Comparison of ENCODE assay signal across 8 cellular contexts in the genomic region with DNA sequence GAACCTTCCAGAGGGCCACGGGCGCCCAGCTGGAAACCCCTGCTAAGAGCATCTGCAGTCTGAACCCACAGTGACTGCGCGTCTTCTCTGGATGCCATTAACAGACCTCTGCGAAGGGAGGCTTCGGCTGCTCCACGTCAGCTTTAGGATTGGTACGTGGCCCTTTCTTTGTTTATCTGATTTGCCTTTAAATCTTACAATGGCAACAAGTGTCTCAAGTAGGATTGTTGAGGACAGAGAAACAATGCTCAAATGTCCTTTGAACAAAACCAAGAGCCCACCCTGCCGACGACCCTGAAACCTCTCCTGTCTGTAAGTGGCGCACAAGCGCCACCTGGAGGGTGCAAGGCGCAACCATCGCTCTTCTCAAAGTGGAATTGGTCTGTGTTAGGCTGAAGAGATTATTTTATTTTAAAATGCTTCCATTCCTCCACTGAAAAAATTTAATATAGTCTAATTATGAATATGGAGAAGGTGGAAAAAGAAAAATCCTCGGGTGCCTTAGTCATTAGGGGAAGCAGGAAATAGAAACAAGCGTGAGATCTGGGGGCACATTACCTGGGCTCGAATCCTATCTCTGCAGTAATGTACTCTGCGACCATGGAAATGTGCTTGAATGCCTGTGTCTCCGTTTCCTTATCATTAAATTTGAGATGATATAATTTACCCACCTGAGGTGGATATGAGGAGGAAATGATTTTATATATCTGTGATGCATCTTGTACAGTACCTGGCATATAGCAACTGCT.
A peak's percentile ranks its signal among the peaks of the same experiment; 100 is the strongest.
DNase-seq lines count a peak whose midpoint lies in the region; ATAC-seq and TF ChIP-seq lines count a peak whose summit lies in the region.

No MANE protein-coding gene starts in this region.

- H3K4me3 ChIP-seq in fibroblast of the aortic adventitia (ENCODE audit: low read depth, low read length) (peak overlapping the region; percentile 51), neural cell (ENCODE audit: low read length) (no peak overlapping the region)

- H2AFZ ChIP-seq in neural cell (ENCODE audit: low read depth, low read length), result no peak overlapping the region

- H4K20me1 ChIP-seq in neural cell (ENCODE audit: insufficient read depth), result no peaks in the 10 kb centered on the region

- TF ChIP-seq CTCF in fibroblast of the aortic adventitia (IDR thresholded peaks at IDR 0.05; ENCODE audit: insufficient read depth, low read length) (peak; percentile 92), neural cell (IDR thresholded peaks at IDR 0.05; ENCODE audit: poor library complexity, severe bottlenecking) (peak; percentile 75)

- no peak overlapping the region for H3K9ac ChIP-seq in neural cell (ENCODE audit: low read length)

- H3K36me3 ChIP-seq in neural cell (ENCODE audit: insufficient read depth, low read length), result no peaks in the 10 kb centered on the region

- H3F3A ChIP-seq in neural cell (ENCODE audit: insufficient read depth, low read length, poor library complexity, severe bottlenecking), result no peaks in the 10 kb centered on the region

- H3K4me1 Mint-ChIP-seq in activated CD8-positive, alpha-beta T cell treated with anti-CD3 and anti-CD28 coated beads, Interleukin-2, amount 10 ng/mL, durations not matched to agents 7 days and 5 days (ENCODE audit: low read depth), result peaks cover 10% of the 10 kb centered on the region

- H3K27ac ChIP-seq in neural cell (ENCODE audit: low read length), result no peak overlapping the region

- H3K36me3 Mint-ChIP-seq in activated CD8-positive, alpha-beta T cell treated with anti-CD3 and anti-CD28 coated beads, Interleukin-2, amount 10 ng/mL, durations not matched to agents 7 days and 5 days (ENCODE audit: low read depth), result no peaks in the 10 kb centered on the region

- H3K9me3 Mint-ChIP-seq in activated CD8-positive, alpha-beta T cell treated with anti-CD3 and anti-CD28 coated beads, Interleukin-2, amount 10 ng/mL, durations not matched to agents 7 days and 5 days (ENCODE audit: insufficient read depth), result no peaks in the 10 kb centered on the region

- no peak for TF ChIP-seq EP300 in neural cell (conservative IDR thresholded peaks at IDR 0.05; ENCODE audit: poor library complexity, severe bottlenecking)

- H3K79me2 ChIP-seq in neural cell (replicated peaks; ENCODE audit: insufficient read depth, low read length), result no peaks in the 10 kb centered on the region

- no peaks in the 10 kb centered on the region for H3K27me3 ChIP-seq in neural cell (ENCODE audit: insufficient read depth, low read depth, low read length)

- in situ Hi-C loops in Caki2 (cut with HindIII; ENCODE audit: low pct_unique_long_range_greater_than_20kb, low sequenced_read_pairs), result loop anchor here (25.0 kb wide), 1 partner anchor 833 kb away; no protein-coding TSS in a partner anchor

- H3K4me2 ChIP-seq in neural cell (ENCODE audit: low read length), result no peak overlapping the region

- peaks cover 5% of the 10 kb centered on the region for H3K27me3 Mint-ChIP-seq in activated CD8-positive, alpha-beta T cell treated with anti-CD3 and anti-CD28 coated beads, Interleukin-2, amount 10 ng/mL, durations not matched to agents 7 days and 5 days (ENCODE audit: low read depth)

- peak; percentile 64 for ATAC-seq in GM21381 (IDR thresholded peaks at IDR 0.05; ENCODE audit: unreplicated experiment)
- peak; percentile 64 for ATAC-seq in activated CD8-positive, alpha-beta T cell treated with anti-CD3 and anti-CD28 coated beads, Interleukin-2, amount 10 ng/mL, durations not matched to agents 7 days and 5 days

- peak; percentile 77 for TF ChIP-seq RAD21 in neural cell (conservative IDR thresholded peaks at IDR 0.05)

- H3K9me3 ChIP-seq in neural cell (ENCODE audit: low read length), result no peaks in the 10 kb centered on the region

- H3K27ac Mint-ChIP-seq in activated CD8-positive, alpha-beta T cell treated with anti-CD3 and anti-CD28 coated beads, Interleukin-2, amount 10 ng/mL, durations not matched to agents 7 days and 5 days, result no peak overlapping the region

- H3K9me2 ChIP-seq in neural cell (ENCODE audit: insufficient read depth, low read length), result no peaks in the 10 kb centered on the region

- CTCF ChIA-PET in activated CD8-positive, alpha-beta T cell treated with anti-CD3 and anti-CD28 coated beads, Interleukin-2, amount 10 ng/mL, durations not matched to agents 7 days and 5 days (lab: Charles Lee), result interaction anchor here (0.6 to 1.6 kb wide), 8 partner anchors 9 to 843 kb away, joined by 3 to 11 read pairs (median 4); no protein-coding TSS in a partner anchor

- peak; percentile 53 for DNase-seq in Caki2 (ENCODE audit: low read depth)
- peak; percentile 23 for DNase-seq in NCI-H128 (lab: John Stamatoyannopoulos, UW; ENCODE audit: unreplicated experiment)
- DNase-seq in activated CD8-positive, alpha-beta T cell treated with anti-CD3 and anti-CD28 coated beads, Interleukin-2, amount 10 ng/mL, durations not matched to agents 7 days and 5 days, result peak; percentile 39
- peak; percentile 54 for DNase-seq in fibroblast of the aortic adventitia (ENCODE audit: low read depth)
- DNase-seq in SKM-1 (lab: John Stamatoyannopoulos, UW; ENCODE audit: unreplicated experiment), result no peak
- no peak for DNase-seq in cortex of kidney (lab: John Stamatoyannopoulos, UW)

- peak overlapping the region; percentile 48 for H3K4me3 Mint-ChIP-seq in activated CD8-positive, alpha-beta T cell treated with anti-CD3 and anti-CD28 coated beads, Interleukin-2, amount 10 ng/mL, durations not matched to agents 7 days and 5 days

- POLR2A ChIA-PET in activated CD8-positive, alpha-beta T cell treated with anti-CD3 and anti-CD28 coated beads, Interleukin-2, amount 10 ng/mL, durations not matched to agents 7 days and 5 days (lab: Charles Lee), result no interaction called here

TF ChIP-seq in neural cell, 6 proteins besides CTCF, POLR2A, EP300 and RAD21:
- TF ChIP-seq, protein P1, sequence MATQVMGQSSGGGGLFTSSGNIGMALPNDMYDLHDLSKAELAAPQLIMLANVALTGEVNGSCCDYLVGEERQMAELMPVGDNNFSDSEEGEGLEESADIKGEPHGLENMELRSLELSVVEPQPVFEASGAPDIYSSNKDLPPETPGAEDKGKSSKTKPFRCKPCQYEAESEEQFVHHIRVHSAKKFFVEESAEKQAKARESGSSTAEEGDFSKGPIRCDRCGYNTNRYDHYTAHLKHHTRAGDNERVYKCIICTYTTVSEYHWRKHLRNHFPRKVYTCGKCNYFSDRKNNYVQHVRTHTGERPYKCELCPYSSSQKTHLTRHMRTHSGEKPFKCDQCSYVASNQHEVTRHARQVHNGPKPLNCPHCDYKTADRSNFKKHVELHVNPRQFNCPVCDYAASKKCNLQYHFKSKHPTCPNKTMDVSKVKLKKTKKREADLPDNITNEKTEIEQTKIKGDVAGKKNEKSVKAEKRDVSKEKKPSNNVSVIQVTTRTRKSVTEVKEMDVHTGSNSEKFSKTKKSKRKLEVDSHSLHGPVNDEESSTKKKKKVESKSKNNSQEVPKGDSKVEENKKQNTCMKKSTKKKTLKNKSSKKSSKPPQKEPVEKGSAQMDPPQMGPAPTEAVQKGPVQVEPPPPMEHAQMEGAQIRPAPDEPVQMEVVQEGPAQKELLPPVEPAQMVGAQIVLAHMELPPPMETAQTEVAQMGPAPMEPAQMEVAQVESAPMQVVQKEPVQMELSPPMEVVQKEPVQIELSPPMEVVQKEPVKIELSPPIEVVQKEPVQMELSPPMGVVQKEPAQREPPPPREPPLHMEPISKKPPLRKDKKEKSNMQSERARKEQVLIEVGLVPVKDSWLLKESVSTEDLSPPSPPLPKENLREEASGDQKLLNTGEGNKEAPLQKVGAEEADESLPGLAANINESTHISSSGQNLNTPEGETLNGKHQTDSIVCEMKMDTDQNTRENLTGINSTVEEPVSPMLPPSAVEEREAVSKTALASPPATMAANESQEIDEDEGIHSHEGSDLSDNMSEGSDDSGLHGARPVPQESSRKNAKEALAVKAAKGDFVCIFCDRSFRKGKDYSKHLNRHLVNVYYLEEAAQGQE (IDR thresholded peaks at IDR 0.05; ENCODE audit: borderline replicate concordance), result no peak
- TF ChIP-seq TAF1 (IDR thresholded peaks at IDR 0.05; ENCODE audit: low read depth) (no peak), SMC3 (conservative IDR thresholded peaks at IDR 0.05; ENCODE audit: poor library complexity) (peak; percentile 80), EZH2 (IDR thresholded peaks at IDR 0.05; ENCODE audit: borderline replicate concordance, insufficient read depth, low read length, poor library complexity, severe bottlenecking) (no peak), POLR2AphosphoS5 (IDR thresholded peaks at IDR 0.05) (no peak)
TF ChIP-seq in neural cell: peak in this region for 1.

Comparison
In these comparisons a context has a peak if more than half of its experiments do, and no peak if none do; other contexts are left out.
1. DNase-seq: peak in Caki2 (single experiment), NCI-H128 (single experiment), activated CD8-positive, alpha-beta T cell treated with anti-CD3 and anti-CD28 coated beads, Interleukin-2, amount 10 ng/mL, durations not matched to agents 7 days and 5 days (single experiment) and fibroblast of the aortic adventitia (single experiment); none in SKM-1 (single experiment) and cortex of kidney (single experiment).